ENCODE assay signal across 10 cellular contexts in genomic region chr17:38746004-38746892, GRCh38. TPM values are rescaled to one million over a fixed set of nuclear protein-coding genes. Genes with fewer than 3 reads are reported as not detected.
DNase-seq lines count a peak whose midpoint lies in the region; ATAC-seq, FAIRE-seq and TF ChIP-seq lines count a peak whose summit lies in the region.
"Had no signal": no experiment of that assay in that cellular context is flagged by ENCODE, and none has a peak within 500 bp of the region (broad histone marks: within the 10 kb centered on the region; RNA-seq: fewer than 3 reads in every experiment).

No MANE protein-coding gene starts in this region.

- H3K4me3 Mint-ChIP-seq in stimulated activated naive CD8-positive, alpha-beta T cell treated with anti-CD3 and anti-CD28 coated beads, Interleukin-15, Interleukin-2, amounts not matched to agents 100 ng/mL and 50 ng/mL, for 24 hours = peak overlapping the region; percentile 63

- SMC1A ChIA-PET in GM12878 (lab: Charles Lee; ENCODE audit: uncharacterized antibody, unreplicated experiment) = interaction anchor here (0.9 to 1.8 kb wide), 8 partner anchors 10 to 407 kb away, joined by 3 to 9 read pairs (median 4); partner anchors contain the start of gene MLLT6

- TF ChIP-seq POLR2A in GM12878 (IDR thresholded peaks at IDR 0.05; ENCODE audit: low read depth, low read length) = no peak

- CTCF ChIA-PET in GM12878 (lab: Yijun Ruan, JAX) = interaction anchor here (1.1 to 4.1 kb wide), 6 partner anchors 10 to 453 kb away, joined by 3 to 47 read pairs (median 8); partner anchors contain the start of genes CISD3 and RPL19

- H3K36me3 ChIP-seq in GM12878 (ENCODE audit: control insufficient read depth in 2 of 2, insufficient read depth in 2 of 2, low read length in 1 of 2) = no peaks in the 10 kb centered on the region
- H3K36me3 ChIP-seq in mesendoderm (ENCODE audit: control insufficient read depth, insufficient read depth, low read length) = peaks cover 1% of the 10 kb centered on the region

- H3K4me3 ChIP-seq in GM12878 (peak overlapping the region; percentile 95), mesendoderm (ENCODE audit: low read length) (peak overlapping the region; percentile 94)

- TF ChIP-seq CTCF in GM12878 (IDR thresholded peaks at IDR 0.05 in 2 of 3, conservative IDR thresholded peaks at IDR 0.05 in 1 of 3; ENCODE audit: control insufficient read depth in 2 of 3, extremely low read depth in 1 of 3, insufficient read depth in 1 of 3, low read depth in 3 of 3, low read length in 3 of 3) (no peak), omental fat pad (IDR thresholded peaks at IDR 0.05) (no peak)

- H3K18ac ChIP-seq in mesendoderm (ENCODE audit: low read length) = no peak overlapping the region

- peak overlapping the region; percentile 99 for H3K56ac ChIP-seq in mesendoderm (ENCODE audit: low read length)

- DNase-seq in stimulated activated naive CD8-positive, alpha-beta T cell treated with anti-CD3 and anti-CD28 coated beads, Interleukin-15, Interleukin-2, amounts not matched to agents 100 U/mL and 50 U/mL, for 24 hours = no peak
- no peak for DNase-seq in GM12878 (ENCODE audit: low read depth, low spot score)
- DNase-seq in mesendoderm = peak; percentile 63
- no peak for DNase-seq in LoVo (ENCODE audit: low spot score)
- no peak for DNase-seq in omental fat pad (ENCODE audit: low spot score)
- no peak for DNase-seq in SW 1271 (lab: John Stamatoyannopoulos, UW)
- DNase-seq: stimulated activated CD4-positive, alpha-beta T cell treated with anti-CD3 and anti-CD28 coated beads, Interleukin-4, amount 100 ng/mL, for 4 hours had no signal

- H4K5ac ChIP-seq in mesendoderm (ENCODE audit: low read length) = no peak overlapping the region

- POLR2A ChIA-PET in GM12878 (lab: Charles Lee) = interaction anchor here (0.5 to 1.3 kb wide), 4 partner anchors 40 to 117 kb away, joined by 4 to 8 read pairs (median 5); no protein-coding TSS in a partner anchor

- H3K27ac ChIP-seq in GM12878 (ENCODE audit: control insufficient read depth, insufficient read depth) (peak overlapping the region; percentile 76), mesendoderm (ENCODE audit: low read depth, low read length) (peak overlapping the region; percentile 25)
- H3K27ac ChIP-seq: KMS-11 had no signal

- no peaks in the 10 kb centered on the region for H3K9me3 ChIP-seq in GM12878 (replicated peaks; ENCODE audit: control insufficient read depth, insufficient read depth, low read length)

- 43% methylated on average over 8 of the region's 8 CpGs for WGBS in GM12878 (ENCODE audit: insufficient coverage, insufficient replicate concordance, low lambda C conversion rate, missing lambda C conversion rate)
- WGBS in mesendoderm (ENCODE audit: extremely low coverage, insufficient coverage, low lambda C conversion rate) = no CpG with 5 or more reads among the region's 8 CpGs

- TF ChIP-seq EP300 in GM12878 (IDR thresholded peaks at IDR 0.05; ENCODE audit: borderline replicate concordance in 1 of 2, control insufficient read depth in 1 of 2, low read depth in 2 of 2, low read length in 2 of 2) = no peak

- H3K79me2 ChIP-seq in GM12878 (ENCODE audit: control insufficient read depth, insufficient read depth, low read length) (peaks cover 43% of the 10 kb centered on the region), mesendoderm (ENCODE audit: control insufficient read depth, insufficient read depth, low read length) (peaks cover 64% of the 10 kb centered on the region)

- in situ Hi-C loops in GM12878 (cut with MboI) = no loop called here

- no peak overlapping the region for H2BK120ac ChIP-seq in mesendoderm (ENCODE audit: low read depth, low read length)

- no peak for ATAC-seq in stimulated activated naive CD8-positive, alpha-beta T cell treated with anti-CD3 and anti-CD28 coated beads, Interleukin-15, Interleukin-2, amounts not matched to agents 100 U/mL and 50 U/mL, for 24 hours
- ATAC-seq in GM12878 = peak; percentile 4; the same call in 2 of the 3 replicates
- no peak for ATAC-seq in GM18498 (IDR thresholded peaks at IDR 0.05; ENCODE audit: unreplicated experiment)
- ATAC-seq in omental fat pad (ENCODE audit: low FRiP score) = no peak

- no peak overlapping the region for H2BK15ac ChIP-seq in mesendoderm (replicated peaks; ENCODE audit: low read depth)

- H3K4me2 ChIP-seq in GM12878 (ENCODE audit: control insufficient read depth, insufficient read depth) (peak overlapping the region; percentile 81), mesendoderm (ENCODE audit: low read length) (peak overlapping the region; percentile 89)

- no peaks in the 10 kb centered on the region for H4K20me1 ChIP-seq in GM12878 (ENCODE audit: control insufficient read depth, insufficient read depth)

- no peak for FAIRE-seq in GM12878 (lab: Jason Lieb, UNC)

- intact Hi-C loops in GM12878 (cut with micrococcal nuclease; ENCODE audit: unreplicated experiment) = no loop called here

- no peak for TF ChIP-seq RAD21 in GM12878 (IDR thresholded peaks at IDR 0.05; ENCODE audit: insufficient read depth, low read depth, low read length)

- no peak overlapping the region for H3K4ac ChIP-seq in mesendoderm (ENCODE audit: low read depth, low read length)

- TSS peak; percentile 73 for BruUV-seq in GM12878 (replicated peaks; lab: Mats Ljungman, UMichigan)

- no peak overlapping the region for H2BK5ac ChIP-seq in mesendoderm (ENCODE audit: low read length)

- H3K27me3 Mint-ChIP-seq in stimulated activated naive CD8-positive, alpha-beta T cell treated with anti-CD3 and anti-CD28 coated beads, Interleukin-15, Interleukin-2, amounts not matched to agents 100 ng/mL and 50 ng/mL, for 24 hours = peaks cover 44% of the 10 kb centered on the region

- H3K4me1 ChIP-seq in GM12878 (ENCODE audit: control insufficient read depth, insufficient read depth, low read length) (peaks cover 35% of the 10 kb centered on the region), mesendoderm (ENCODE audit: control insufficient read depth, low read depth, low read length) (peaks cover 22% of the 10 kb centered on the region)

- no peak overlapping the region for H3K23ac ChIP-seq in mesendoderm (ENCODE audit: low read length)

- no peak overlapping the region for H3K27ac Mint-ChIP-seq in stimulated activated naive CD8-positive, alpha-beta T cell treated with anti-CD3 and anti-CD28 coated beads, Interleukin-15, Interleukin-2, amounts not matched to agents 100 ng/mL and 50 ng/mL, for 24 hours

- RAD21 ChIA-PET in GM12878 (lab: Charles Lee; ENCODE audit: unreplicated experiment) = interaction anchor here (0.9 to 1.8 kb wide), 7 partner anchors 11 to 407 kb away, joined by 3 to 8 read pairs (median 3); partner anchors contain the start of gene CISD3

- no peaks in the 10 kb centered on the region for H3K36me3 Mint-ChIP-seq in stimulated activated naive CD8-positive, alpha-beta T cell treated with anti-CD3 and anti-CD28 coated beads, Interleukin-15, Interleukin-2, amounts not matched to agents 100 ng/mL and 50 ng/mL, for 24 hours (ENCODE audit: low read depth)

- H3K4me1 Mint-ChIP-seq in stimulated activated naive CD8-positive, alpha-beta T cell treated with anti-CD3 and anti-CD28 coated beads, Interleukin-15, Interleukin-2, amounts not matched to agents 100 ng/mL and 50 ng/mL, for 24 hours (ENCODE audit: low read depth) = peaks cover 32% of the 10 kb centered on the region

- no peak overlapping the region for H2AK5ac ChIP-seq in mesendoderm (ENCODE audit: low read length)

- H3K79me1 ChIP-seq in mesendoderm (ENCODE audit: low read length) = peaks cover 11% of the 10 kb centered on the region

- H3K9ac ChIP-seq in GM12878 (ENCODE audit: control insufficient read depth, insufficient read depth, low read length) = peak overlapping the region; percentile 42
- peak overlapping the region; percentile 98 for H3K9ac ChIP-seq in mesendoderm (ENCODE audit: low read length)
- H3K9ac ChIP-seq: KMS-11 had no signal

- H2AFZ ChIP-seq in GM12878 (ENCODE audit: control insufficient read depth, low read depth, low read length) = no peak overlapping the region

- no peaks in the 10 kb centered on the region for H3K9me3 Mint-ChIP-seq in stimulated activated naive CD8-positive, alpha-beta T cell treated with anti-CD3 and anti-CD28 coated beads, Interleukin-15, Interleukin-2, amounts not matched to agents 100 ng/mL and 50 ng/mL, for 24 hours

- no peaks in the 10 kb centered on the region; a peak in 1 of 4 replicates for H3K27me3 ChIP-seq in GM12878 (replicated peaks in 1 of 2; ENCODE audit: control insufficient read depth in 2 of 2, insufficient read depth in 2 of 2, low read length in 1 of 2)
- H3K27me3 ChIP-seq in mesendoderm (ENCODE audit: insufficient read depth, low read length, poor library complexity) = no peaks in the 10 kb centered on the region

- no peak overlapping the region for H4K8ac ChIP-seq in mesendoderm (ENCODE audit: low read depth, low read length)

RNA-seq across cellular contexts. Expression of gene PCGF2, which starts 1.9 kb away (rescaled TPM):
- total RNA-seq in GM12878 (2013; cell fraction: nucleolus; rRNA removed) = 12.2 and 12.6 TPM in 2 replicates
- 3.7 and 4.5 TPM in 2 replicates for total RNA-seq in GM12878 (2014; rRNA removed)
- total RNA-seq in GM12878 (2014; rRNA removed; fragmentation: Illumina TruSeq; extraction: Trizol) = 2.7 and 3.1 TPM in 2 replicates
- 35.6 and 40.4 TPM in 2 replicates for total RNA-seq in GM12878 (2021)
- 4.3 TPM for polyA plus RNA-seq in GM12878 (2011; ENCODE audit: low read depth)
- polyA plus RNA-seq in GM12878 (2011; rRNA removed) = 7.9 and 15.1 TPM in 2 replicates
- 19.1 and 22.0 TPM in 2 replicates for polyA plus RNA-seq in GM12878 (2011; cell fraction: cytosol; rRNA removed)
- 63.1 and 79.6 TPM in 2 replicates for polyA plus RNA-seq in GM12878 (2011; cell fraction: nucleus; rRNA removed)
- 12.7 TPM in 2 replicates for polyA plus RNA-seq in GM12878 (2012)
- 6.4 and 10.1 TPM in 2 replicates for polyA plus RNA-seq in GM12878 (2014; fragmentation: Illumina TruSeq; extraction: Trizol)
- 1 to 10 TPM; 3.1 to 9.8 TPM for polyA plus RNA-seq in GM12878 (2014; fragmentation: Nextera tagmentation; extraction: Ambion mirVana)
- 14.2 and 15.5 TPM in 2 replicates for polyA plus RNA-seq in GM12878 (2014; rRNA removed)
- 1 to 10 TPM; 3.0 to 4.1 TPM for polyA plus RNA-seq in GM12878 (2016; fragmentation: Nextera tagmentation; extraction: Ambion mirVana)
- polyA minus RNA-seq in GM12878 (2011; rRNA and poly(A)+ RNA removed) = 9.5 and 13.7 TPM in 2 replicates
- polyA minus RNA-seq in GM12878 (2011; cell fraction: cytosol; rRNA and poly(A)+ RNA removed) = 16.6 and 20.1 TPM in 2 replicates
- 6.2 and 14.6 TPM in 2 replicates for polyA minus RNA-seq in GM12878 (2011; cell fraction: nucleus; rRNA and poly(A)+ RNA removed)
- polyA plus RNA-seq in mesendoderm (2013, experiment 1 of 2) = 56.1 TPM
- 55.8 TPM for polyA plus RNA-seq in mesendoderm (2013, experiment 2 of 2)
- total RNA-seq in omental fat pad = 10 to 100 TPM in 1 of 4 donors, 1 to 10 TPM in 3; 3.2 to 17.0 (median 6.1) TPM

RNA-seq across cellular contexts. Expression of gene PSMB3, which starts 6.3 kb away (rescaled TPM):
- 29.4 and 31.3 TPM in 2 replicates for total RNA-seq in GM12878 (2013; cell fraction: nucleolus; rRNA removed)
- 420 and 425 TPM in 2 replicates for total RNA-seq in GM12878 (2014; rRNA removed)
- 331 and 348 TPM in 2 replicates for total RNA-seq in GM12878 (2014; rRNA removed; fragmentation: Illumina TruSeq; extraction: Trizol)
- total RNA-seq in GM12878 (2021) = 298 and 300 TPM in 2 replicates
- polyA plus RNA-seq in GM12878 (2011; ENCODE audit: low read depth) = 132 TPM
- polyA plus RNA-seq in GM12878 (2011; rRNA removed) = 295 and 448 TPM in 2 replicates
- 846 and 874 TPM in 2 replicates for polyA plus RNA-seq in GM12878 (2011; cell fraction: cytosol; rRNA removed)
- polyA plus RNA-seq in GM12878 (2011; cell fraction: nucleus; rRNA removed) = 298 and 385 TPM in 2 replicates
- 170 and 184 TPM in 2 replicates for polyA plus RNA-seq in GM12878 (2012)
- polyA plus RNA-seq in GM12878 (2014; fragmentation: Illumina TruSeq; extraction: Trizol) = 277 and 353 TPM in 2 replicates
- 1,000 to 10,000 TPM; 1,622 to 2,130 TPM for polyA plus RNA-seq in GM12878 (2014; fragmentation: Nextera tagmentation; extraction: Ambion mirVana)
- polyA plus RNA-seq in GM12878 (2014; rRNA removed) = 499 and 533 TPM in 2 replicates
- 100 to 1,000 TPM; 612 to 643 TPM for polyA plus RNA-seq in GM12878 (2016; fragmentation: Nextera tagmentation; extraction: Ambion mirVana)
- 289 and 473 TPM in 2 replicates for polyA minus RNA-seq in GM12878 (2011; rRNA and poly(A)+ RNA removed)
- 93.5 and 120 TPM in 2 replicates for polyA minus RNA-seq in GM12878 (2011; cell fraction: cytosol; rRNA and poly(A)+ RNA removed)
- 44.1 and 76.5 TPM in 2 replicates for polyA minus RNA-seq in GM12878 (2011; cell fraction: nucleus; rRNA and poly(A)+ RNA removed)
- polyA plus RNA-seq in mesendoderm (2013, experiment 1 of 2) = 307 TPM
- 321 TPM for polyA plus RNA-seq in mesendoderm (2013, experiment 2 of 2)
- total RNA-seq in omental fat pad = 100 to 1,000 TPM; 140 to 169 (median 155) TPM

RNA-seq across cellular contexts. Expression of gene CISD3, which starts 16.1 kb away (rescaled TPM):
- total RNA-seq in GM12878 (2013; cell fraction: nucleolus; rRNA removed) = 1.1 and 2.4 TPM in 2 replicates
- 6.7 and 9.0 TPM in 2 replicates for total RNA-seq in GM12878 (2014; rRNA removed)
- total RNA-seq in GM12878 (2014; rRNA removed; fragmentation: Illumina TruSeq; extraction: Trizol) = 4.3 and 7.3 TPM in 2 replicates
- 25.4 and 28.5 TPM in 2 replicates for total RNA-seq in GM12878 (2021)
- polyA plus RNA-seq in GM12878 (2011; ENCODE audit: low read depth) = 2.6 TPM
- polyA plus RNA-seq in GM12878 (2011; rRNA removed) = 3.9 and 6.0 TPM in 2 replicates
- polyA plus RNA-seq in GM12878 (2011; cell fraction: cytosol; rRNA removed) = 3.7 and 9.2 TPM in 2 replicates
- polyA plus RNA-seq in GM12878 (2011; cell fraction: nucleus; rRNA removed) = 3.8 and 5.0 TPM in 2 replicates
- polyA plus RNA-seq in GM12878 (2012) = 5.9 and 6.7 TPM in 2 replicates
- 2.9 and 4.3 TPM in 2 replicates for polyA plus RNA-seq in GM12878 (2014; fragmentation: Illumina TruSeq; extraction: Trizol)
- polyA plus RNA-seq in GM12878 (2014; fragmentation: Nextera tagmentation; extraction: Ambion mirVana) = 1 to 10 TPM; 2.6 to 5.3 TPM
- 23.5 and 24.1 TPM in 2 replicates for polyA plus RNA-seq in GM12878 (2014; rRNA removed)
- polyA plus RNA-seq in GM12878 (2016; fragmentation: Nextera tagmentation; extraction: Ambion mirVana) = 10 to 100 TPM; 34.1 to 38.1 TPM
- 1.0 and 2.7 TPM in 2 replicates for polyA minus RNA-seq in GM12878 (2011; rRNA and poly(A)+ RNA removed)
- 0.83 and 1.1 TPM in 2 replicates for polyA minus RNA-seq in GM12878 (2011; cell fraction: cytosol; rRNA and poly(A)+ RNA removed)
- 2.2 and 2.7 TPM in 2 replicates for polyA minus RNA-seq in GM12878 (2011; cell fraction: nucleus; rRNA and poly(A)+ RNA removed)
- polyA plus RNA-seq in mesendoderm (2013, experiment 1 of 2) = 7.5 TPM
- 8.7 TPM for polyA plus RNA-seq in mesendoderm (2013, experiment 2 of 2)
- total RNA-seq in omental fat pad = 10 to 100 TPM in 3 of 4 donors, 1 to 10 TPM in 1; 7.6 to 25.5 (median 15.7) TPM

RNA-seq across cellular contexts. Expression of gene MLLT6, which starts 41.2 kb away (rescaled TPM):
- total RNA-seq in GM12878 (2013; cell fraction: nucleolus; rRNA removed) = 281 and 323 TPM in 2 replicates
- total RNA-seq in GM12878 (2014; rRNA removed) (44.2 and 46.0 TPM in 2 replicates), GM12878 (2014; rRNA removed; fragmentation: Illumina TruSeq; extraction: Trizol) (29.0 and 31.2 TPM in 2 replicates), GM12878 (2021) (89.0 and 105 TPM in 2 replicates), omental fat pad (100 to 1,000 TPM in 1 of 4 donors, 10 to 100 TPM in 3; 38.7 to 108 (median 54.8) TPM)
- polyA plus RNA-seq in GM12878 (2011; ENCODE audit: low read depth) = 26.0 TPM
- polyA plus RNA-seq in GM12878 (2011; rRNA removed) (33.8 and 47.5 TPM in 2 replicates), GM12878 (2014; fragmentation: Illumina TruSeq; extraction: Trizol) (35.2 and 43.6 TPM in 2 replicates), GM12878 (2014; fragmentation: Nextera tagmentation; extraction: Ambion mirVana) (1 to 10 TPM; 4.8 to 4.9 TPM), GM12878 (2014; rRNA removed) (75.7 and 82.4 TPM in 2 replicates), GM12878 (2016; fragmentation: Nextera tagmentation; extraction: Ambion mirVana) (1 to 10 TPM; 7.2 to 8.2 TPM)
- polyA plus RNA-seq in GM12878 (2011; cell fraction: cytosol; rRNA removed) = 31.7 and 44.9 TPM in 2 replicates
- 244 and 265 TPM in 2 replicates for polyA plus RNA-seq in GM12878 (2011; cell fraction: nucleus; rRNA removed)
- 55.5 and 60.9 TPM in 2 replicates for polyA plus RNA-seq in GM12878 (2012)
- polyA minus RNA-seq in GM12878 (2011; rRNA and poly(A)+ RNA removed) = 59.4 and 104 TPM in 2 replicates
- polyA minus RNA-seq in GM12878 (2011; cell fraction: cytosol; rRNA and poly(A)+ RNA removed) = 30.6 and 31.9 TPM in 2 replicates
- 72.8 and 128 TPM in 2 replicates for polyA minus RNA-seq in GM12878 (2011; cell fraction: nucleus; rRNA and poly(A)+ RNA removed)
- polyA plus RNA-seq in mesendoderm (2013, experiment 1 of 2) = 5.4 TPM
- polyA plus RNA-seq in mesendoderm (2013, experiment 2 of 2) = 5.4 TPM

RNA-seq across cellular contexts. Expression of gene PIP4K2B, which starts 53.1 kb away (rescaled TPM):
- 16.4 and 17.1 TPM in 2 replicates for total RNA-seq in GM12878 (2013; cell fraction: nucleolus; rRNA removed)
- total RNA-seq in GM12878 (2014; rRNA removed) (15.3 and 15.8 TPM in 2 replicates), GM12878 (2014; rRNA removed; fragmentation: Illumina TruSeq; extraction: Trizol) (18.1 and 22.0 TPM in 2 replicates), GM12878 (2021) (30.2 and 30.3 TPM in 2 replicates), omental fat pad (10 to 100 TPM; 25.7 to 79.0 (median 47.2) TPM)
- polyA plus RNA-seq in GM12878 (2011; ENCODE audit: low read depth) = 9.9 TPM
- polyA plus RNA-seq in GM12878 (2011; rRNA removed) (16.7 and 22.4 TPM in 2 replicates), GM12878 (2014; fragmentation: Illumina TruSeq; extraction: Trizol) (24.8 and 26.6 TPM in 2 replicates), GM12878 (2014; fragmentation: Nextera tagmentation; extraction: Ambion mirVana) (1 to 10 TPM; 3.8 to 4.0 TPM), GM12878 (2014; rRNA removed) (21.1 and 24.5 TPM in 2 replicates), GM12878 (2016; fragmentation: Nextera tagmentation; extraction: Ambion mirVana) (1 to 10 TPM; 8.2 to 8.5 TPM)
- polyA plus RNA-seq in GM12878 (2011; cell fraction: cytosol; rRNA removed) = 21.2 and 23.6 TPM in 2 replicates
- polyA plus RNA-seq in GM12878 (2011; cell fraction: nucleus; rRNA removed) = 31.4 and 35.1 TPM in 2 replicates
- 13.5 and 17.1 TPM in 2 replicates for polyA plus RNA-seq in GM12878 (2012)
- polyA minus RNA-seq in GM12878 (2011; rRNA and poly(A)+ RNA removed) = 48.0 and 58.2 TPM in 2 replicates
- 10.4 and 10.9 TPM in 2 replicates for polyA minus RNA-seq in GM12878 (2011; cell fraction: cytosol; rRNA and poly(A)+ RNA removed)
- polyA minus RNA-seq in GM12878 (2011; cell fraction: nucleus; rRNA and poly(A)+ RNA removed) = 6.0 and 7.9 TPM in 2 replicates
- 35.3 TPM for polyA plus RNA-seq in mesendoderm (2013, experiment 1 of 2)
- 35.2 TPM for polyA plus RNA-seq in mesendoderm (2013, experiment 2 of 2)
